8 cellular contexts compared by ENCODE assay signal in genomic region chr16:25109643-25110042, GRCh38. TPM values are rescaled to one million over a fixed set of nuclear protein-coding genes. Genes with fewer than 3 reads are reported as not detected.
A peak's percentile ranks its signal among the peaks of the same experiment; 100 is the strongest.
DNase-seq lines count a peak whose midpoint lies in the region; ATAC-seq, FAIRE-seq and TF ChIP-seq lines count a peak whose summit lies in the region.

No MANE protein-coding gene starts in this region.

- intact Hi-C loops in left ventricle myocardium inferior (cut with micrococcal nuclease), result no loop called here
- intact Hi-C loops in Right ventricle myocardium inferior (cut with DNase I), result no loop called here

- no peak for FAIRE-seq in urothelium cell line (lab: Jason Lieb, UNC)

- TF ChIP-seq CTCF in left ventricle myocardium inferior (IDR thresholded peaks at IDR 0.05; ENCODE audit: borderline replicate concordance) (no peak), endothelial cell (IDR thresholded peaks at IDR 0.05; ENCODE audit: unreplicated experiment) (no peak)

- H3K9me3 Mint-ChIP-seq in activated CD8-positive, alpha-beta T cell treated with anti-CD3 and anti-CD28 coated beads, Interleukin-2, amount 10 ng/mL, durations not matched to agents 7 days and 5 days (ENCODE audit: insufficient read depth), result no peaks in the 10 kb centered on the region
- no peaks in the 10 kb centered on the region for H3K9me3 Mint-ChIP-seq in endothelial cell (ENCODE audit: unreplicated experiment)

- CTCF ChIA-PET in activated CD8-positive, alpha-beta T cell treated with anti-CD3 and anti-CD28 coated beads, Interleukin-2, amount 10 ng/mL, durations not matched to agents 7 days and 5 days (lab: Charles Lee), result interaction anchor here (1.2 to 7.4 kb wide), 8 partner anchors 10 to 203 kb away, joined by 4 to 127 read pairs (median 16); no protein-coding TSS in a partner anchor

- peak overlapping the region; percentile 44 for H3K4me3 Mint-ChIP-seq in activated CD8-positive, alpha-beta T cell treated with anti-CD3 and anti-CD28 coated beads, Interleukin-2, amount 10 ng/mL, durations not matched to agents 7 days and 5 days
- no peak overlapping the region for H3K4me3 Mint-ChIP-seq in endothelial cell (ENCODE audit: unreplicated experiment)

- no peaks in the 10 kb centered on the region for H3K9me3 ChIP-seq in left ventricle myocardium inferior (replicated peaks)

- H3K27ac Mint-ChIP-seq in activated CD8-positive, alpha-beta T cell treated with anti-CD3 and anti-CD28 coated beads, Interleukin-2, amount 10 ng/mL, durations not matched to agents 7 days and 5 days, result no peak overlapping the region
- H3K27ac Mint-ChIP-seq in endothelial cell (ENCODE audit: unreplicated experiment), result no peak overlapping the region

- H3K27me3 Mint-ChIP-seq in activated CD8-positive, alpha-beta T cell treated with anti-CD3 and anti-CD28 coated beads, Interleukin-2, amount 10 ng/mL, durations not matched to agents 7 days and 5 days (ENCODE audit: low read depth), result no peaks in the 10 kb centered on the region
- peaks cover 8% of the 10 kb centered on the region for H3K27me3 Mint-ChIP-seq in endothelial cell (ENCODE audit: unreplicated experiment)

- H3K27me3 ChIP-seq in left ventricle myocardium inferior (ENCODE audit: low read depth), result no peaks in the 10 kb centered on the region

- peaks cover 74% of the 10 kb centered on the region for H3K4me1 ChIP-seq in left ventricle myocardium inferior

- peak overlapping the region; percentile 93 for H3K27ac ChIP-seq in left ventricle myocardium inferior (replicated peaks)

- no peaks in the 10 kb centered on the region for H3K36me3 ChIP-seq in left ventricle myocardium inferior

- ATAC-seq in Right ventricle myocardium inferior (no peak), HG03442 (IDR thresholded peaks at IDR 0.05; ENCODE audit: unreplicated experiment) (no peak)
- ATAC-seq in activated CD8-positive, alpha-beta T cell treated with anti-CD3 and anti-CD28 coated beads, Interleukin-2, amount 10 ng/mL, durations not matched to agents 7 days and 5 days, result no peak

- H3K36me3 Mint-ChIP-seq in activated CD8-positive, alpha-beta T cell treated with anti-CD3 and anti-CD28 coated beads, Interleukin-2, amount 10 ng/mL, durations not matched to agents 7 days and 5 days (ENCODE audit: low read depth), result peaks cover 7% of the 10 kb centered on the region
- H3K36me3 Mint-ChIP-seq in endothelial cell (ENCODE audit: low read depth, unreplicated experiment), result peaks cover under 1% of the 10 kb centered on the region

- POLR2A ChIA-PET in activated CD8-positive, alpha-beta T cell treated with anti-CD3 and anti-CD28 coated beads, Interleukin-2, amount 10 ng/mL, durations not matched to agents 7 days and 5 days (lab: Charles Lee), result interaction anchor here (0.5 to 7.9 kb wide), 9 partner anchors 10 to 116 kb away, joined by 3 to 80 read pairs (median 12); partner anchors contain the start of gene ARHGAP17

- peak overlapping the region; percentile 99 for H3K4me3 ChIP-seq in left ventricle myocardium inferior

- H3K4me1 Mint-ChIP-seq in activated CD8-positive, alpha-beta T cell treated with anti-CD3 and anti-CD28 coated beads, Interleukin-2, amount 10 ng/mL, durations not matched to agents 7 days and 5 days (ENCODE audit: low read depth), result peaks cover 53% of the 10 kb centered on the region
- H3K4me1 Mint-ChIP-seq in endothelial cell (ENCODE audit: unreplicated experiment), result peaks cover 24% of the 10 kb centered on the region

- DNase-seq in left ventricle myocardium inferior (no peak), Right ventricle myocardium inferior (ENCODE audit: missing footprints) (no peak), hepatic stellate cell (ENCODE audit: low spot score) (peak; percentile 86), urothelium cell line (ENCODE audit: low spot score) (peak; percentile 54), endothelial cell (ENCODE audit: low spot score) (no peak)
- no peak for DNase-seq in activated CD8-positive, alpha-beta T cell treated with anti-CD3 and anti-CD28 coated beads, Interleukin-2, amount 10 ng/mL, durations not matched to agents 7 days and 5 days
- no peak for DNase-seq in activated CD4-positive, alpha-beta T cell treated with anti-CD3 and anti-CD28 coated beads, Interleukin-2, amount 50 U/mL, for 48 hours

RNA-seq across cellular contexts. Expression of gene LCMT1, which starts 1.9 kb away (rescaled TPM):
- total RNA-seq in left ventricle myocardium inferior (41.1 TPM), Right ventricle myocardium inferior (35.3 TPM), endothelial cell (ENCODE audit: unreplicated experiment) (59.3 TPM)
- total RNA-seq in activated CD8-positive, alpha-beta T cell treated with anti-CD3 and anti-CD28 coated beads, Interleukin-2, amount 10 ng/mL, durations not matched to agents 7 days and 5 days, result 10 to 100 TPM; 37.9 to 41.3 TPM

Comparison
In these comparisons a context has a peak if more than half of its experiments do, and no peak if none do; other contexts are left out.
1. DNase-seq: peak in hepatic stellate cell (single experiment) and urothelium cell line (single experiment); none in left ventricle myocardium inferior (single experiment), Right ventricle myocardium inferior (single experiment), activated CD8-positive, alpha-beta T cell treated with anti-CD3 and anti-CD28 coated beads, Interleukin-2, amount 10 ng/mL, durations not matched to agents 7 days and 5 days (single experiment), activated CD4-positive, alpha-beta T cell treated with anti-CD3 and anti-CD28 coated beads, Interleukin-2, amount 50 U/mL, for 48 hours (0 of 2) and endothelial cell (single experiment).